ENCODE assay signal across 8 cellular contexts in the genomic region with DNA sequence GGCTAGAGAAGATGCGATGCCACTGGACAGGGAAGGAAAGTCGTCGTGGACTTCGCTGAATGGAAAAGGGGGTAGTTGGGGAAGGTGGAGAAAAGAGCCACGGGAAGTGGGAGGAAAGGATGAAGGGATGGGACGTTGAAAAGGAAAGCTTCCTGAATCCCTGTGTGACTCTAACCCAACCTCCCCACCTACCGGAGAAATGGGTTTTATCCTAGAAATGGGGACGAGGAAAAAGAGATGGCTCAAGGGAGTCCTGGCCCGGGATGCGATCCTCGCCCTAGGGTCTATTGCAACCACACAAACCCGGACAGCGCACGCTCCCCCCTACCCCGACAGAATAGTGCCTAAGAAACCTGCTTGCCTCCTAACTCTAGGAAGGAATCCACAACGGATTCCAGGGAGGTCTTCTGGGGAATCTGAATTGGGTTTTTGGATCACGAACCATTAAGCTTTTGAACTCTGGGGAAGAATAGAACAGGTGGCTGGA. TPM values are rescaled to one million over a fixed set of nuclear protein-coding genes. Genes with fewer than 3 reads are reported as not detected.
DNase-seq lines count a peak whose midpoint lies in the region; TF ChIP-seq lines count a peak whose summit lies in the region.

No MANE protein-coding gene starts in this region.

- peak overlapping the region; percentile 73 for H2AFZ ChIP-seq in hepatocyte

- H3K4me3 ChIP-seq in hepatocyte: peak overlapping the region; percentile 72
- H3K4me3 ChIP-seq in skeletal muscle tissue (ENCODE audit: low read length in 3 of 3): peak overlapping the region; percentile 71 to 78 (median 72)

- peak; percentile 12 for TF ChIP-seq CTCF in hepatocyte (IDR thresholded peaks at IDR 0.05; ENCODE audit: poor library complexity)

- H3K4me1 Mint-ChIP-seq in activated naive CD8-positive, alpha-beta T cell (ENCODE audit: low read depth): peaks cover 80% of the 10 kb centered on the region

- peaks cover 7% of the 10 kb centered on the region for H3K36me3 Mint-ChIP-seq in activated naive CD8-positive, alpha-beta T cell

- H3K27me3 Mint-ChIP-seq in activated naive CD8-positive, alpha-beta T cell: no peaks in the 10 kb centered on the region

- peak overlapping the region; percentile 73 for H3K4me3 Mint-ChIP-seq in activated naive CD8-positive, alpha-beta T cell

- DNase-seq in activated gamma-delta T cell (lab: John Stamatoyannopoulos, UW) (peak; percentile 3), activated gamma-delta T cell treated with Interleukin-2 at 50 U/mL for 16 hours (no peak), hepatocyte (ENCODE audit: low spot score) (peak; percentile 29), D341Med (ENCODE audit: low spot score) (no peak), OCI-M2 (lab: John Stamatoyannopoulos, UW; ENCODE audit: unreplicated experiment) (no peak), NCI-H2029 (lab: John Stamatoyannopoulos, UW) (no peak)

- no peaks in the 10 kb centered on the region for H3K9me3 Mint-ChIP-seq in activated naive CD8-positive, alpha-beta T cell (ENCODE audit: low read depth)

- H3K4me2 ChIP-seq in hepatocyte: peak overlapping the region; percentile 91

- peaks cover 17% of the 10 kb centered on the region for H3K4me1 ChIP-seq in hepatocyte (ENCODE audit: insufficient read depth)
- H3K4me1 ChIP-seq in skeletal muscle tissue (ENCODE audit: control insufficient read depth in 3 of 3, insufficient read depth in 3 of 3, low read length in 3 of 3): peaks cover 23 to 32% (median 27%) of the 10 kb centered on the region in 3 donors

- WGBS in hepatocyte (ENCODE audit: low lambda C conversion rate, missing lambda C conversion rate): 5% methylated on average over 17 of the region's 17 CpGs

- H3K79me2 ChIP-seq in hepatocyte: peaks cover 34% of the 10 kb centered on the region

- H3K9me2 ChIP-seq in hepatocyte (replicated peaks; ENCODE audit: insufficient read depth): no peaks in the 10 kb centered on the region

- H3K9ac ChIP-seq in skeletal muscle tissue (ENCODE audit: low read depth in 1 of 3, low read length in 3 of 3): peak overlapping the region; percentile 43 to 80 (median 66)

- H3K9me3 ChIP-seq in hepatocyte (ENCODE audit: low read depth) (no peaks in the 10 kb centered on the region), skeletal muscle tissue (ENCODE audit: control insufficient read depth in 3 of 3, low read length in 3 of 3) (no peaks in the 10 kb centered on the region)

- no peaks in the 10 kb centered on the region for H3K36me3 ChIP-seq in hepatocyte (replicated peaks; ENCODE audit: insufficient read depth, low read depth)
- H3K36me3 ChIP-seq in skeletal muscle tissue (ENCODE audit: control insufficient read depth in 3 of 3, insufficient read depth in 3 of 3, low read length in 3 of 3): no peaks in the 10 kb centered on the region

- H3K27ac Mint-ChIP-seq in activated naive CD8-positive, alpha-beta T cell: peak overlapping the region; percentile 43

- H4K20me1 ChIP-seq in hepatocyte (ENCODE audit: insufficient read depth, poor library complexity, severe bottlenecking): no peaks in the 10 kb centered on the region

- H3K27me3 ChIP-seq in hepatocyte (no peaks in the 10 kb centered on the region), skeletal muscle tissue (ENCODE audit: control insufficient read depth in 3 of 3, insufficient read depth in 3 of 3, low read length in 3 of 3) (peaks cover 8 to 20% (median 17%) of the 10 kb centered on the region in 3 donors)

- H3K27ac ChIP-seq in hepatocyte: peak overlapping the region; percentile 74
- peak overlapping the region; percentile 62 for H3K27ac ChIP-seq in skeletal muscle tissue (ENCODE audit: low read depth, low read length)

RNA-seq across cellular contexts. Expression of a gene that starts 0.7 kb away (rescaled TPM):
- total RNA-seq in hepatocyte (22.4 and 26.2 TPM in 2 replicates), skeletal muscle tissue (11.0 TPM)
- 35.9 and 39.1 TPM in 2 replicates for polyA plus RNA-seq in hepatocyte

Comparison
In these comparisons a context has a peak if more than half of its experiments do, and no peak if none do; other contexts are left out.
1. DNase-seq: peak in activated gamma-delta T cell (single experiment) and hepatocyte (single experiment); none in activated gamma-delta T cell treated with Interleukin-2 at 50 U/mL for 16 hours (single experiment), D341Med (single experiment), OCI-M2 (single experiment) and NCI-H2029 (single experiment).